11 cellular contexts compared by ENCODE assay signal in genomic region chr7:74501298-74501697, GRCh38. TPM values are rescaled to one million over a fixed set of nuclear protein-coding genes. Genes with fewer than 3 reads are reported as not detected.
DNase-seq lines count a peak whose midpoint lies in the region; ATAC-seq and TF ChIP-seq lines count a peak whose summit lies in the region.
"Had no signal": no experiment of that assay in that cellular context is flagged by ENCODE, and none has a peak within 500 bp of the region (broad histone marks: within the 10 kb centered on the region; RNA-seq: fewer than 3 reads in every experiment).

No MANE protein-coding gene starts in this region.

- H3K4me3 ChIP-seq in suprapubic skin: no peak overlapping the region

- H3K9me3 ChIP-seq in suprapubic skin: no peaks in the 10 kb centered on the region

- peaks cover 13% of the 10 kb centered on the region for H3K4me1 ChIP-seq in suprapubic skin

- no peak overlapping the region for H3K4me3 Mint-ChIP-seq in activated CD8-positive, alpha-beta T cell treated with anti-CD3 and anti-CD28 coated beads, Interleukin-2, amount 10 ng/mL, durations not matched to agents 7 days and 5 days
- H3K4me3 Mint-ChIP-seq: CD4-positive, alpha-beta memory T cell; stimulated activated memory B cell treated with anti-CD40 and anti-IgM and Interleukin-4, amounts not matched to agents 10 μg/mL and 1 μg/mL and 100 μg/mL, for 72 hours had no signal

- DNase-seq in NCI-H1105 (lab: John Stamatoyannopoulos, UW) (peak; percentile 52), cerebellar cortex (ENCODE audit: low spot score) (peak; percentile 28), left lobe of liver (ENCODE audit: low spot score) (peak; percentile 91), suprapubic skin (ENCODE audit: low spot score in 2 of 2) (no peak), DMS153 treated with DMSO at 0.1 percent for 48 hours (lab: John Stamatoyannopoulos, UW; ENCODE audit: unreplicated experiment) (no peak)
- DNase-seq in effector CD4-positive, alpha-beta T cell: no peak
- no peak for DNase-seq in activated CD8-positive, alpha-beta T cell treated with anti-CD3 and anti-CD28 coated beads, Interleukin-2, amount 10 ng/mL, durations not matched to agents 7 days and 5 days
- DNase-seq: activated CD4-positive, alpha-beta T cell treated with anti-CD3 and anti-CD28 coated beads for 1 hour; CD4-positive, alpha-beta memory T cell; SW 1271 had no signal

- no peak for TF ChIP-seq EP300 in suprapubic skin (IDR thresholded peaks at IDR 0.05)

- CTCF ChIA-PET in activated CD8-positive, alpha-beta T cell treated with anti-CD3 and anti-CD28 coated beads, Interleukin-2, amount 10 ng/mL, durations not matched to agents 7 days and 5 days (lab: Charles Lee): interaction anchor here (0.7 to 1.2 kb wide), 2 partner anchors 65 to 295 kb away, joined by 3 read pairs; no protein-coding TSS in a partner anchor

- no peak for TF ChIP-seq POLR2A in suprapubic skin (IDR thresholded peaks at IDR 0.05)

- no peak for TF ChIP-seq CTCF in suprapubic skin (IDR thresholded peaks at IDR 0.05)

- H3K27ac Mint-ChIP-seq in activated CD8-positive, alpha-beta T cell treated with anti-CD3 and anti-CD28 coated beads, Interleukin-2, amount 10 ng/mL, durations not matched to agents 7 days and 5 days: no peak overlapping the region
- H3K27ac Mint-ChIP-seq: stimulated activated memory B cell treated with anti-CD40 and anti-IgM and Interleukin-4, amounts not matched to agents 10 μg/mL and 1 μg/mL and 100 μg/mL, for 72 hours had no signal

- no peaks in the 10 kb centered on the region for H3K36me3 Mint-ChIP-seq in activated CD8-positive, alpha-beta T cell treated with anti-CD3 and anti-CD28 coated beads, Interleukin-2, amount 10 ng/mL, durations not matched to agents 7 days and 5 days (ENCODE audit: low read depth)
- H3K36me3 Mint-ChIP-seq: CD4-positive, alpha-beta memory T cell; stimulated activated memory B cell treated with anti-CD40 and anti-IgM and Interleukin-4, amounts not matched to agents 10 μg/mL and 1 μg/mL and 100 μg/mL, for 72 hours had no signal

- H3K9me3 Mint-ChIP-seq in activated CD8-positive, alpha-beta T cell treated with anti-CD3 and anti-CD28 coated beads, Interleukin-2, amount 10 ng/mL, durations not matched to agents 7 days and 5 days (ENCODE audit: insufficient read depth): no peaks in the 10 kb centered on the region
- H3K9me3 Mint-ChIP-seq: CD4-positive, alpha-beta memory T cell had no signal

- POLR2A ChIA-PET in activated CD8-positive, alpha-beta T cell treated with anti-CD3 and anti-CD28 coated beads, Interleukin-2, amount 10 ng/mL, durations not matched to agents 7 days and 5 days (lab: Charles Lee): no interaction called here

- 59% methylated on average over 10 of the region's 10 CpGs for WGBS in suprapubic skin

- H3K27me3 ChIP-seq in suprapubic skin: no peaks in the 10 kb centered on the region

- no peaks in the 10 kb centered on the region for H3K4me1 Mint-ChIP-seq in activated CD8-positive, alpha-beta T cell treated with anti-CD3 and anti-CD28 coated beads, Interleukin-2, amount 10 ng/mL, durations not matched to agents 7 days and 5 days (ENCODE audit: low read depth)
- H3K4me1 Mint-ChIP-seq: stimulated activated memory B cell treated with anti-CD40 and anti-IgM and Interleukin-4, amounts not matched to agents 10 μg/mL and 1 μg/mL and 100 μg/mL, for 72 hours had no signal

- peaks cover 3% of the 10 kb centered on the region for H3K36me3 ChIP-seq in suprapubic skin

- no peaks in the 10 kb centered on the region for H3K27me3 Mint-ChIP-seq in activated CD8-positive, alpha-beta T cell treated with anti-CD3 and anti-CD28 coated beads, Interleukin-2, amount 10 ng/mL, durations not matched to agents 7 days and 5 days (ENCODE audit: low read depth)
- H3K27me3 Mint-ChIP-seq: CD4-positive, alpha-beta memory T cell; stimulated activated memory B cell treated with anti-CD40 and anti-IgM and Interleukin-4, amounts not matched to agents 10 μg/mL and 1 μg/mL and 100 μg/mL, for 72 hours had no signal

- peak; percentile 64 for ATAC-seq in left lobe of liver
- no peak for ATAC-seq in activated CD8-positive, alpha-beta T cell treated with anti-CD3 and anti-CD28 coated beads, Interleukin-2, amount 10 ng/mL, durations not matched to agents 7 days and 5 days
- ATAC-seq: stimulated activated memory B cell treated with anti-CD40 and anti-IgM and Interleukin-4, amounts not matched to agents 10 μg/mL and 1 μg/mL and 100 μg/mL, for 72 hours had no signal

- H3K27ac ChIP-seq in suprapubic skin: peak overlapping the region; percentile 64

RNA-seq across cellular contexts. Expression of gene GTF2IRD1, which starts 47.6 kb away (rescaled TPM):
- 10.3 TPM for total RNA-seq in left lobe of liver
- 10 to 100 TPM; 23.1 to 41.2 (median 25.0) TPM for total RNA-seq in suprapubic skin
- total RNA-seq in activated CD8-positive, alpha-beta T cell treated with anti-CD3 and anti-CD28 coated beads, Interleukin-2, amount 10 ng/mL, durations not matched to agents 7 days and 5 days: not detected

Comparison
In these comparisons a context has a peak if more than half of its experiments do, and no peak if none do; other contexts are left out.
1. DNase-seq: peak in NCI-H1105 (single experiment), cerebellar cortex (single experiment) and left lobe of liver (single experiment); none in suprapubic skin (0 of 2), DMS153 treated with DMSO at 0.1 percent for 48 hours (single experiment), effector CD4-positive, alpha-beta T cell (single experiment) and activated CD8-positive, alpha-beta T cell treated with anti-CD3 and anti-CD28 coated beads, Interleukin-2, amount 10 ng/mL, durations not matched to agents 7 days and 5 days (single experiment).
2. RNA of gene GTF2IRD1, which starts 47.6 kb away (total RNA-seq): 23.1 to 41.2 TPM in suprapubic skin and 10.3 TPM in left lobe of liver (single experiment); not detected in activated CD8-positive, alpha-beta T cell treated with anti-CD3 and anti-CD28 coated beads, Interleukin-2, amount 10 ng/mL, durations not matched to agents 7 days and 5 days; every median in the first group is over 10 times any median in the second.